ENCODE assay signal across 9 cellular contexts in the genomic region with DNA sequence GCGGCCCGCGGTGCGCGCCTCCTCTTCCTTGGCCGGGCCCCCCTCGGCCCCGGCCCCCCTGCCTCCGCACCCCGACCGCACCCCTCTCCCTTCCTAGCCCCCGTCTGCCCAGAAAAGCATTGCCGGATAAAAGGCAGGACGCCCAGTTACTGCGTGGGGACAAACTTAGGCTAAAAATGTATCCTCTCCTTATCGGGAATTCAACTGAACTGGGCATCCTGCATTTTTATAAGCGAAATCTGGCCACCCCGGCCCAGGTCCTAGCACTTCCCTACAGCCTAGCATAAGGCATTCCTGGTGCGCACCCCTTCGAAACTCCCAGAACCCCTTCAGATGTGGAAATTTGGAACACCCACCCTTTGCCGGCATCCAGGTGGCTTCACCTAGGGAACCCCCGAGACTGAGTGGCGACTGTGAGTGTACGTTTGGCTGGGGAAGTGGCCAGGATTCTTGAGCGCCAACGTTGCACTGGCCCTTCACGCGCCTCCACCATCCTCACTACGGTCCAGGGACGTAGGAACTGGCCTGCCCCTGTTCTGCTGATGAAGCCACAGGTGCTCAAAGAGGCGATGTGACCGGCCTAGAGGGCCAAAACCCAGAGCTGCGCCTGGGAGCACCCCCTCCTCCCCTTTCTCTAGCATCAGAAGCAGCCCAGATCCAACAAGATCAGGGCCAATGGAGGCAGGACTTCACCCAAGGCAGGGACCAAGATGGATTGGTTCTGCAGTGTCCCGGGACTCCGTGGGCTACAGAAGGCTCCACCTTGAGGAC. TPM values are rescaled to one million over a fixed set of nuclear protein-coding genes. Genes with fewer than 3 reads are reported as not detected.
DNase-seq lines count a peak whose midpoint lies in the region; ATAC-seq and TF ChIP-seq lines count a peak whose summit lies in the region.
"Had no signal": no experiment of that assay in that cellular context is flagged by ENCODE, and none has a peak within 500 bp of the region (broad histone marks: within the 10 kb centered on the region; RNA-seq: fewer than 3 reads in every experiment).

No MANE protein-coding gene starts in this region.

- peak overlapping the region; percentile 51 for H2AK9ac ChIP-seq in IMR-90 (replicated peaks; ENCODE audit: low read depth, low read length, poor library complexity)

- no peak overlapping the region for H3K56ac ChIP-seq in IMR-90 (ENCODE audit: extremely low read depth, insufficient read depth, low read length)

- H3K23ac ChIP-seq in IMR-90 (ENCODE audit: low read depth, low read length), result no peak overlapping the region; the same call in 1 of the 2 replicates

- no peaks in the 10 kb centered on the region; the same call in 1 of the 2 replicates for H4K20me1 ChIP-seq in IMR-90 (ENCODE audit: insufficient read depth, low read length)

- TF ChIP-seq RAD21 in IMR-90 (IDR thresholded peaks at IDR 0.05; ENCODE audit: low read length), result no peak

- no peak overlapping the region for H3K27ac ChIP-seq in IMR-90 (ENCODE audit: insufficient read depth, low read length)
- H3K27ac ChIP-seq: KMS-11 had no signal

- H3K9me3 ChIP-seq in IMR-90 (ENCODE audit: control insufficient read depth, insufficient read depth, low read length), result no peaks in the 10 kb centered on the region

- H2AK5ac ChIP-seq in IMR-90 (ENCODE audit: low read depth, low read length), result peak overlapping the region; percentile 39; the same call in 1 of the 2 replicates

- H3K36me3 ChIP-seq in IMR-90 (ENCODE audit: control insufficient read depth, insufficient read depth, low read length), result peaks cover 2% of the 10 kb centered on the region; the same call in 1 of the 2 replicates

- H3K4ac ChIP-seq in IMR-90 (ENCODE audit: low read depth, low read length), result no peak overlapping the region

- peaks cover 20% of the 10 kb centered on the region for H3K4me1 Mint-ChIP-seq in chondrocyte (ENCODE audit: low read depth)
- H3K4me1 Mint-ChIP-seq in natural killer cell, result peaks cover 6 to 20% of the 10 kb centered on the region in 2 donors

- no peak for DNase-seq in AG10803 (ENCODE audit: low read depth)
- DNase-seq in IMR-90, result no peak
- DNase-seq in chondrocyte (ENCODE audit: low spot score), result no peak
- no peak for DNase-seq in natural killer cell
- DNase-seq in head of caudate nucleus, result no peak
- no peak for DNase-seq in stimulated activated naive CD4-positive, alpha-beta T cell (lab: John Stamatoyannopoulos, UW)
- DNase-seq in GM19240 (ENCODE audit: insufficient read length, low spot score), result no peak
- DNase-seq in HT-29 (ENCODE audit: low spot score), result no peak

- H3K9me3 Mint-ChIP-seq in chondrocyte (ENCODE audit: low read depth) (no peaks in the 10 kb centered on the region), natural killer cell (no peaks in the 10 kb centered on the region)

- H2BK20ac ChIP-seq in IMR-90 (ENCODE audit: low read depth, low read length), result no peak overlapping the region

- in situ Hi-C loops in IMR-90 (cut with MboI; ENCODE audit: low sequenced_read_pairs), result no loop called here

- peaks cover 5% of the 10 kb centered on the region for H3K27me3 ChIP-seq in IMR-90 (ENCODE audit: control insufficient read depth, insufficient read depth, low read length)

- no peak overlapping the region for H4K5ac ChIP-seq in IMR-90 (ENCODE audit: low read depth, low read length)

- H2BK120ac ChIP-seq in IMR-90 (ENCODE audit: low read depth, low read length), result no peak overlapping the region

- 16% methylated on average over 6 of the region's 35 CpGs; no CpG with 5 or more reads in 1 of the 2 experiments for WGBS in IMR-90 (ENCODE audit: extremely low coverage in 2 of 2, insufficient read length in 1 of 2), 2 experiments

- POLR2A ChIA-PET in IMR-90 (lab: Charles Lee; ENCODE audit: unreplicated experiment), result interaction anchor here (0.6 kb wide), 1 partner anchor 185 kb away, joined by 3 read pairs; no protein-coding TSS in a partner anchor

- H2BK15ac ChIP-seq in IMR-90 (ENCODE audit: low read depth, low read length), result no peak overlapping the region

- no peak overlapping the region for H4K91ac ChIP-seq in IMR-90 (ENCODE audit: insufficient read depth, low read depth, low read length)

- H3K27me3 Mint-ChIP-seq in chondrocyte (ENCODE audit: low read depth) (no peaks in the 10 kb centered on the region), natural killer cell (ENCODE audit: low read depth in 2 of 2) (peaks cover 0 to 6% of the 10 kb centered on the region in 2 donors)

- no TSS peak for BruUV-seq in IMR-90 (replicated peaks; lab: Mats Ljungman, UMichigan)

- H3K4me3 ChIP-seq in AG10803 (ENCODE audit: low read length) (peak overlapping the region; percentile 31), IMR-90 (ENCODE audit: insufficient read depth, low read depth, low read length) (no peak overlapping the region)

- no peak for TF ChIP-seq POLR2A in IMR-90 (IDR thresholded peaks at IDR 0.05; ENCODE audit: low read depth, low read length)

- no peak overlapping the region for H3K14ac ChIP-seq in IMR-90 (replicated peaks; ENCODE audit: low read depth, low read length)

- H3K9me1 ChIP-seq in IMR-90 (ENCODE audit: insufficient read depth, low read length), result peaks cover 3% of the 10 kb centered on the region; the same call in 1 of the 2 replicates

- H3K9ac ChIP-seq in IMR-90 (ENCODE audit: low read depth, low read length), result peak overlapping the region; percentile 28; the same call in 1 of the 2 replicates
- H3K9ac ChIP-seq: KMS-11 had no signal

- peak overlapping the region; percentile 3; the same call in 1 of the 2 replicates for H3K4me2 ChIP-seq in IMR-90 (ENCODE audit: low read depth, low read length)

- intact Hi-C loops in IMR-90 (cut with micrococcal nuclease) (loop anchor here (1.0 to 5.0 kb wide), 2 partner anchors 221 to 243 kb away; a partner anchor contains a TSS), natural killer cell (cut with micrococcal nuclease) (loop anchor here (1.0 kb wide), 1 partner anchor 243 kb away; no protein-coding TSS in a partner anchor), head of caudate nucleus (cut with DNase I) (loop anchor here (10.0 kb wide), 1 partner anchor 72 kb away; a partner anchor contains a TSS)

- peak overlapping the region; percentile 66 for H3K4me3 Mint-ChIP-seq in chondrocyte (ENCODE audit: unreplicated experiment)
- peak overlapping the region; percentile 53 for H3K4me3 Mint-ChIP-seq in natural killer cell

- ATAC-seq in IMR-90 (ENCODE audit: low read depth), result no peak; the same call in 1 of the 2 replicates
- ATAC-seq in natural killer cell, result no peak

- no peak overlapping the region for H3K27ac Mint-ChIP-seq in chondrocyte (ENCODE audit: unreplicated experiment)
- H3K27ac Mint-ChIP-seq in natural killer cell, result peak overlapping the region in 1 of 2 donors; percentile 58

- CTCF ChIA-PET in IMR-90 (lab: Yijun Ruan, JAX), result no interaction called here

- peak overlapping the region; percentile 12 for H2AFZ ChIP-seq in IMR-90 (replicated peaks; ENCODE audit: low read length, poor library complexity)

- 0 out of 4 replicates have a peak overlapping the region, but pooled peaks of 1 of the 2 experiments have one; percentile 47 for H4K8ac ChIP-seq in IMR-90 (ENCODE audit: low read depth in 2 of 2, low read length in 2 of 2)

- peaks cover 10% of the 10 kb centered on the region in 2 experiments for H3K79me1 ChIP-seq in IMR-90 (ENCODE audit: low read depth in 1 of 2, low read length in 2 of 2)

- H2BK5ac ChIP-seq in IMR-90 (ENCODE audit: low read depth, low read length, poor library complexity, severe bottlenecking), result no peak overlapping the region

- no peaks in the 10 kb centered on the region for H3K36me3 Mint-ChIP-seq in chondrocyte (ENCODE audit: low read depth)
- no peaks in the 10 kb centered on the region for H3K36me3 Mint-ChIP-seq in natural killer cell

- H3K4me1 ChIP-seq in IMR-90 (ENCODE audit: control insufficient read depth, insufficient read depth, low read length), result peaks cover 2% of the 10 kb centered on the region; the same call in 1 of the 2 replicates

- TF ChIP-seq CTCF in AG10803 (conservative IDR thresholded peaks at IDR 0.05; ENCODE audit: low read length), result no peak
- no peak for TF ChIP-seq CTCF in IMR-90 (conservative IDR thresholded peaks at IDR 0.05; ENCODE audit: low read depth, low read length)
- peak; percentile 43 for TF ChIP-seq CTCF in chondrocyte (IDR thresholded peaks at IDR 0.05)
- no peak for TF ChIP-seq CTCF in natural killer cell (IDR thresholded peaks at IDR 0.05)

- dilution Hi-C loops in IMR-90 (cut with HindIII; ENCODE audit: low sequenced_read_pairs, unreplicated experiment), result no loop called here

- H3K18ac ChIP-seq in IMR-90 (ENCODE audit: low read depth, low read length), result no peak overlapping the region

TF ChIP-seq in IMR-90, 13 proteins besides CTCF, POLR2A, EP300 and RAD21 (continues in another document):
- TF ChIP-seq NFE2L2 (IDR thresholded peaks at IDR 0.05; ENCODE audit: low read depth, low read length), result no peak
- no peak for TF ChIP-seq FOS (IDR thresholded peaks at IDR 0.05; ENCODE audit: low read depth, low read length)
- TF ChIP-seq BHLHE40 (IDR thresholded peaks at IDR 0.05; ENCODE audit: low read depth, low read length), result no peak
- no peak for TF ChIP-seq SMC3 (IDR thresholded peaks at IDR 0.05; ENCODE audit: low read depth, low read length)
- TF ChIP-seq RCOR1 (IDR thresholded peaks at IDR 0.05; ENCODE audit: insufficient replicate concordance, low read length), result no peak

RNA-seq across cellular contexts. Expression of a gene that starts 5.7 kb away (rescaled TPM):
- 63.8 and 64.4 TPM in 2 replicates for total RNA-seq in IMR-90 (2012; rRNA removed)
- polyA plus RNA-seq in IMR-90 (2012; rRNA removed), result 70.1 and 73.8 TPM in 2 replicates
- polyA plus RNA-seq in IMR-90 (2012; cell fraction: cytosol; rRNA removed), result 35.3 and 42.3 TPM in 2 replicates
- 35.1 and 60.0 TPM in 2 replicates for polyA plus RNA-seq in IMR-90 (2012; cell fraction: nucleus; rRNA removed; ENCODE audit: low replicate concordance)
- total RNA-seq in chondrocyte, result 53.6 to 56.3 TPM (median 54.0 TPM) in 3 replicates
- 100 to 1,000 TPM; 103 to 130 (median 123) TPM for total RNA-seq in natural killer cell
- 44.9 and 47.1 TPM in 2 replicates for total RNA-seq in HT-29 (2014; rRNA removed; shearing (Covaris generic))

RNA-seq across cellular contexts. Expression of a gene that starts 44.4 kb away (rescaled TPM):
- total RNA-seq in IMR-90 (2012; rRNA removed), result not detected in 2 replicates
- not detected in 2 replicates for polyA plus RNA-seq in IMR-90 (2012; rRNA removed)
- not detected in 2 replicates for polyA plus RNA-seq in IMR-90 (2012; cell fraction: cytosol; rRNA removed)
- polyA plus RNA-seq in IMR-90 (2012; cell fraction: nucleus; rRNA removed; ENCODE audit: low replicate concordance), result not detected in 2 replicates
- total RNA-seq in chondrocyte, result not detected in 3 replicates
- total RNA-seq in natural killer cell, result not detected
- total RNA-seq in HT-29 (2014; rRNA removed; shearing (Covaris generic)), result not detected in 2 replicates

RNA-seq across cellular contexts. Expression of a gene that starts 44.7 kb away (rescaled TPM):
- 0.36 and 0.56 TPM in 2 replicates for total RNA-seq in IMR-90 (2012; rRNA removed)
- polyA plus RNA-seq in IMR-90 (2012; rRNA removed), result 1.2 and 1.4 TPM in 2 replicates
- 0.14 and 0.92 TPM in 2 replicates for polyA plus RNA-seq in IMR-90 (2012; cell fraction: cytosol; rRNA removed)
- polyA plus RNA-seq in IMR-90 (2012; cell fraction: nucleus; rRNA removed; ENCODE audit: low replicate concordance), result 2.8 and 3.8 TPM in 2 replicates
- 1.3 to 3.3 TPM (median 2.8 TPM) in 3 replicates for total RNA-seq in chondrocyte
- total RNA-seq in natural killer cell, result 100 to 1,000 TPM in 2 of 3 donors, 10 to 100 TPM in 1; 85.4 to 107 (median 104) TPM
- 0.26 and 2.0 TPM in 2 replicates for total RNA-seq in HT-29 (2014; rRNA removed; shearing (Covaris generic))

Comparison
In these comparisons a context has a peak if more than half of its experiments do, and no peak if none do; other contexts are left out.
1. RNA of a gene that starts 44.7 kb away (total RNA-seq): 85.4 to 107 TPM in natural killer cell; 1.3 to 3.3 TPM in chondrocyte, 0.26 to 2.0 TPM in HT-29 and 0.36 to 0.56 TPM in IMR-90; every median in the first group is over 10 times any median in the second.